In the genomic region with DNA sequence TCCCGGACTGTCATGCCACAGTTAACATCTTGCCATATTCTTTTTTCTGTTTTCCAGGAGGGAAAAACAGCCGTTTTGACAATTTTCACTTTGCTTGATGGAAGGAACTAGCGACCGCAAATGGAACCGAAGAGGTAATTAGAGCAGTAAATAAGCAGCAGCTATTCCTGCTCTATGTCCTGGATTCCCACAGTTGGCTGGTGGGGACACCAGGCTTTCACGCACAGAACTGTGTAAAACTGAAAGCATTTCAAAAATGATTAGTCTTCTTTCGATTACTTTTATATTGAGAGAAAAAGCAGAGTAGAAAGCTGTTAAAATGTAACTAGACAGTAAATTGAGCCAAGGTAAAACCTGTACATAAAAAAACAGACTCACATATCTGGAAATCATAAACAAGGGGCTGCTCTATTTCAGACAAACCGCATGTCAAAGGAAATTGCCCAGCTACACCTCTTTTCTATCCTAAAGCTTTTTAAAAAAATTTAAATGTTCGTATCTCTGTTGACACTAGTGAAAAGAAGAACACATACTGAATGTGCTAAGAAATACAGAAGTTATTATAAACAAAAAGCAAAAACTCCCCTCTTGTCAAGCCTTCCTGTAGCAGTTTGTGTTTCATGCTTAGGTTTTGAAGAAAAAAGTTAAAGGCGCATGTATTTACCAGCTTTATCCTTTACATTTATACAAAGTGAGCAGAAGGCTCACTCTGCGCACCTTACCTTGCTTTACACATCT, we compare ENCODE assay signal across 1 cellular context.
TF ChIP-seq lines count a peak whose summit lies in the region.

No MANE protein-coding gene starts in this region.

TF ChIP-seq in liver, 16 proteins besides CTCF, POLR2A, EP300 and RAD21 (continued from another document):
- TF ChIP-seq, protein P1, sequence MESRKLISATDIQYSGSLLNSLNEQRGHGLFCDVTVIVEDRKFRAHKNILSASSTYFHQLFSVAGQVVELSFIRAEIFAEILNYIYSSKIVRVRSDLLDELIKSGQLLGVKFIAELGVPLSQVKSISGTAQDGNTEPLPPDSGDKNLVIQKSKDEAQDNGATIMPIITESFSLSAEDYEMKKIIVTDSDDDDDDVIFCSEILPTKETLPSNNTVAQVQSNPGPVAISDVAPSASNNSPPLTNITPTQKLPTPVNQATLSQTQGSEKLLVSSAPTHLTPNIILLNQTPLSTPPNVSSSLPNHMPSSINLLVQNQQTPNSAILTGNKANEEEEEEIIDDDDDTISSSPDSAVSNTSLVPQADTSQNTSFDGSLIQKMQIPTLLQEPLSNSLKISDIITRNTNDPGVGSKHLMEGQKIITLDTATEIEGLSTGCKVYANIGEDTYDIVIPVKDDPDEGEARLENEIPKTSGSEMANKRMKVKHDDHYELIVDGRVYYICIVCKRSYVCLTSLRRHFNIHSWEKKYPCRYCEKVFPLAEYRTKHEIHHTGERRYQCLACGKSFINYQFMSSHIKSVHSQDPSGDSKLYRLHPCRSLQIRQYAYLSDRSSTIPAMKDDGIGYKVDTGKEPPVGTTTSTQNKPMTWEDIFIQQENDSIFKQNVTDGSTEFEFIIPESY (IDR thresholded peaks at IDR 0.05), result no peak
- TF ChIP-seq GABPA (IDR thresholded peaks at IDR 0.05 in 1 of 2, conservative IDR thresholded peaks at IDR 0.05 in 1 of 2) (no peak), JUND (IDR thresholded peaks at IDR 0.05) (no peak), RXRA (IDR thresholded peaks at IDR 0.05) (no peak), SP1 (IDR thresholded peaks at IDR 0.05) (no peak), HNF4A (conservative IDR thresholded peaks at IDR 0.05) (no peak), FOXA2 (IDR thresholded peaks at IDR 0.05) (no peak), NR2F2 (IDR thresholded peaks at IDR 0.05) (no peak), HNF4G (IDR thresholded peaks at IDR 0.05) (no peak), TAF1 (conservative IDR thresholded peaks at IDR 0.05) (no peak), YY1 (IDR thresholded peaks at IDR 0.05) (no peak), EGR1 (IDR thresholded peaks at IDR 0.05; ENCODE audit: low read depth in 2 of 2) (no peak)
